In the genomic region with DNA sequence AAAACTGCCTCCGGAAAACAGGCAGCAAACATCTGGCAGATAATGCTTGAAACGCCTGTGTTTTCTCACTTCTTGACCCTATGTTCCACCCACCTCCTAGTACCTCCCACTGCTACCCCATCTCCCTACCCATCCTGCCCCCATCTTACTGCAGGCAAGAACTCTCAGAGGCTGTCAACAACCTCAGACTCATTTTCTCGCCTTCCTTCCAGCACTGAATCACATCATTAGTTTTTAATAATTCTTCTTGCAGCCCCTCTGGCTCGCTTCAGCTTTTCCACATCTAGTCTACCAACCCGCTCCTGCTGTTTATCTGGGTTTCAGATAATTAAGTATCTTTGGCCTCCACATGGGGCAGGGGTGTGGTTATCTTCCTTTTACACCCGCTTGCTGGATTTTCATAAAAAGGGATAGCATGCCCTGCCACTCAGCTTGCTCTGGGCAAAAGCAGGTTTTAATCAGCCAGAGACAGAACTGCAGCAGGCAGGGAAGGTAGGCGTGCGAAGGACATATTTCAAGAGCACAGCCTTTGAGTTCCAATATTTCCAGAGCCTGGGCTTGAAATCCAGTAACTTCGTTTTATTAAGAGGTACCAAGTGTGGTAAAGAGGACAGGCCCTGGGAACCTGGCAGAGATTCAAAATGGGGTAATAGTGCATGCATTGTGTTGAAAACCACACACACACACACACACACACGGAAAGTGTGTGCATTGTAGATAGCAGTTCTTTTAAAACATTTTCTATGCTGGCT, we compare ENCODE assay signal across 11 cellular contexts.
DNase-seq lines count a peak whose midpoint lies in the region; ATAC-seq and TF ChIP-seq lines count a peak whose summit lies in the region.
"Had no signal": no experiment of that assay in that cellular context is flagged by ENCODE, and none has a peak within 500 bp of the region (broad histone marks: within the 10 kb centered on the region; RNA-seq: fewer than 3 reads in every experiment).

No MANE protein-coding gene starts in this region.

- H3K4me1 Mint-ChIP-seq in MCF 10A (ENCODE audit: insufficient read depth, unreplicated experiment): peaks cover 6% of the 10 kb centered on the region

- no peaks in the 10 kb centered on the region for H3K36me3 ChIP-seq in breast epithelium
- H3K36me3 ChIP-seq in esophagus muscularis mucosa: peaks cover 0 to under 1% (median 0%) of the 10 kb centered on the region in 4 donors
- peaks cover 13% of the 10 kb centered on the region for H3K36me3 ChIP-seq in mesodermal cell (ENCODE audit: control insufficient read depth, insufficient read depth, low read length)
- H3K36me3 ChIP-seq in vagina: no peaks in the 10 kb centered on the region

- H3K4me1 ChIP-seq in breast epithelium (peaks cover 0 to 4% of the 10 kb centered on the region in 2 donors), esophagus muscularis mucosa (peaks cover 13 to 71% (median 70%) of the 10 kb centered on the region in 4 donors), mesodermal cell (ENCODE audit: control insufficient read depth, insufficient read depth, low read length, poor library complexity, severe bottlenecking) (peaks cover 25% of the 10 kb centered on the region), vagina (peaks cover 41% of the 10 kb centered on the region)

- no peak overlapping the region for H3K4me3 Mint-ChIP-seq in MCF 10A (ENCODE audit: unreplicated experiment)
- H3K4me3 Mint-ChIP-seq: activated CD4-positive, alpha-beta T cell treated with anti-CD3 and anti-CD28 coated beads for 36 hours; activated naive CD4-positive, alpha-beta T cell treated with anti-CD3 and anti-CD28 coated beads for 36 hours had no signal

- DNase-seq in breast epithelium (ENCODE audit: low spot score in 2 of 2) (no peak), MCF 10A (ENCODE audit: unreplicated experiment) (no peak), esophagus muscularis mucosa (ENCODE audit: extremely low spot score) (no peak), vagina (ENCODE audit: extremely low spot score in 2 of 2) (no peak), SW480 (ENCODE audit: low spot score) (no peak)
- DNase-seq in activated naive CD4-positive, alpha-beta T cell treated with anti-CD3 and anti-CD28 coated beads, Interleukin-2, amount 50 U/mL, for 16 hours: no peak
- DNase-seq: activated CD4-positive, alpha-beta T cell treated with anti-CD3 and anti-CD28 coated beads for 36 hours; activated naive CD4-positive, alpha-beta T cell treated with anti-CD3 and anti-CD28 coated beads for 36 hours; SIG-M5 had no signal

- H3K4me3 ChIP-seq in breast epithelium (no peak overlapping the region), esophagus muscularis mucosa (no peak overlapping the region), mesodermal cell (ENCODE audit: extremely low read depth, insufficient read depth, low read length, poor library complexity, severe bottlenecking) (no peak overlapping the region), vagina (no peak overlapping the region)

- no peak overlapping the region for H3K27ac Mint-ChIP-seq in MCF 10A (ENCODE audit: low read depth, unreplicated experiment)
- H3K27ac Mint-ChIP-seq: activated CD4-positive, alpha-beta T cell treated with anti-CD3 and anti-CD28 coated beads for 36 hours; activated naive CD4-positive, alpha-beta T cell treated with anti-CD3 and anti-CD28 coated beads for 36 hours had no signal

- H3K27ac ChIP-seq in breast epithelium (peak overlapping the region; percentile 0 to 18), esophagus muscularis mucosa (replicated peaks in 1 of 4) (peak overlapping the region; percentile 72 to 84 (median 78)), mesodermal cell (ENCODE audit: low read depth, low read length, severe bottlenecking) (peak overlapping the region; percentile 84), vagina (peak overlapping the region; percentile 58)

- intact Hi-C loops in breast epithelium (cut with DNase I; ENCODE audit: low total_unique reads): no loop called here
- intact Hi-C loops in MCF 10A (cut with micrococcal nuclease): no loop called here
- intact Hi-C loops in esophagus muscularis mucosa (cut with DNase I): no loop called here
- intact Hi-C loops in vagina (cut with DNase I): no loop called here

- no peaks in the 10 kb centered on the region for H3K27me3 Mint-ChIP-seq in MCF 10A (ENCODE audit: insufficient read depth, unreplicated experiment)
- H3K27me3 Mint-ChIP-seq: activated CD4-positive, alpha-beta T cell treated with anti-CD3 and anti-CD28 coated beads for 36 hours had no signal

- TF ChIP-seq POLR2A in breast epithelium (IDR thresholded peaks at IDR 0.05): no peak
- TF ChIP-seq POLR2A in esophagus muscularis mucosa (IDR thresholded peaks at IDR 0.05; ENCODE audit: low read depth): no peak
- TF ChIP-seq POLR2A in vagina (IDR thresholded peaks at IDR 0.05): no peak

- no peaks in the 10 kb centered on the region for H3K9me3 ChIP-seq in breast epithelium
- peaks cover 0 to 4% (median 0%) of the 10 kb centered on the region in 4 donors for H3K9me3 ChIP-seq in esophagus muscularis mucosa
- no peaks in the 10 kb centered on the region for H3K9me3 ChIP-seq in mesodermal cell (ENCODE audit: control insufficient read depth, low read length)
- H3K9me3 ChIP-seq in vagina: no peaks in the 10 kb centered on the region

- H3K9me3 Mint-ChIP-seq in MCF 10A (ENCODE audit: unreplicated experiment): no peaks in the 10 kb centered on the region
- H3K9me3 Mint-ChIP-seq: activated naive CD4-positive, alpha-beta T cell treated with anti-CD3 and anti-CD28 coated beads for 36 hours had no signal

- TF ChIP-seq CTCF in breast epithelium (IDR thresholded peaks at IDR 0.05): no peak
- no peak for TF ChIP-seq CTCF in MCF 10A (IDR thresholded peaks at IDR 0.05; ENCODE audit: unreplicated experiment)
- TF ChIP-seq CTCF in esophagus muscularis mucosa (IDR thresholded peaks at IDR 0.05): no peak
- TF ChIP-seq CTCF in vagina (IDR thresholded peaks at IDR 0.05): no peak

- CTCF ChIA-PET in MCF 10A (lab: Yijun Ruan, JAX): no interaction called here

- no peaks in the 10 kb centered on the region for H3K36me3 Mint-ChIP-seq in MCF 10A (ENCODE audit: insufficient read depth, unreplicated experiment)

- H3K27me3 ChIP-seq in breast epithelium (no peaks in the 10 kb centered on the region), esophagus muscularis mucosa (no peaks in the 10 kb centered on the region), vagina (no peaks in the 10 kb centered on the region)

- BruUV-seq in MCF 10A (replicated peaks; lab: Mats Ljungman, UMichigan): no TSS peak

- ATAC-seq in GM21737 (IDR thresholded peaks at IDR 0.05; ENCODE audit: unreplicated experiment): no peak
- ATAC-seq: activated CD4-positive, alpha-beta T cell treated with anti-CD3 and anti-CD28 coated beads for 36 hours had no signal

- TF ChIP-seq EP300 in esophagus muscularis mucosa (IDR thresholded peaks at IDR 0.05): no peak

- POLR2A ChIA-PET in MCF 10A (lab: Yijun Ruan, JAX): no interaction called here

- 61% methylated on average over 10 of the region's 10 CpGs for WGBS in esophagus muscularis mucosa
- WGBS in mesodermal cell (ENCODE audit: insufficient coverage in 2 of 2), 2 experiments: 71 to 84% methylated on average over 4 to 7 of the region's 10 CpGs

Comparison
In these comparisons a context has a peak if more than half of its experiments do, and no peak if none do; other contexts are left out.
1. H3K27ac ChIP-seq: peak in every context shown above with its lines; median percentile 84 in mesodermal cell; 78 in esophagus muscularis mucosa; 58 in vagina; 9 in breast epithelium.